ENCODE assay signal across 1 cellular context in the genomic region with DNA sequence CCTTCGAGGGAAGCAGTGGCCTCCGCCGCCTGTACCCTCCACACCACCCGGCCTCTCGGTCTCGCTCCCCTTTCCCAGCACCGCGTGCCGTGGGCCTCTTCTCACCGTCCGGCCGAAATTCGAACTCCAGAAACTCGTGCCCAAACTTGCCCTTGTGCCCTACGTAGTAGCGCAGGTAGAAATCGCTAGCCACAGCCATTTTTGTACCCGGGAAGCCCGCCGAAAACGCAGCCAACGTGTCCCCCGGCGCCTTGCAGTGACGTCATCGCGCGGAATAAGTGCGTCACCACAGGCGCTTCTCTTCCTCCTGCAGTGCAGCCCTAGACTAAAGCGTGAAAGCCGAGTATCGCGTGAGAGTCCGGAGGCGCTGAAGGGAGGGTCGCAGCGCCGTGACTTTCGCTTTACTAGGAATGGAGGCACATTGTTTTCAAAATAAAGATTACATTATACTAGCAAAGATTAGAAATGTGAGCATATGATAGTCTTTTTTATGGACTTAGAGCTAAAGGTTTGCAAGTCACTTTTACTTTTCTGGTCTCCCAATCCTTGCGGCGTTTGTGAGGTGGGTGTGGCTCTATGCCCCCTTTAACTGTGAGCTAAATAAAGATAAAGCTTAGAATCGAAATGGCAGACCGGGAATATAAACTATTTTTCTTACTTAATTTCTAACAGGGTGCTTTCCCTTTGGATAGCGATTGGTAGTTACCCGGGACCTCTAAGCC.
A peak's percentile ranks its signal among the peaks of the same experiment; 100 is the strongest.
TF ChIP-seq lines count a peak whose summit lies in the region.

Gene MAGOHB (minus strand): TSS at position 276 of the 722 bp plus-strand sequence. CDS start 77 bp downstream, at position 199.

TF ChIP-seq in HepG2, 621 proteins besides CTCF, POLR2A, EP300 and RAD21 (continued from another document and continues in another):
- no peak for TF ChIP-seq HIC2 (CRISPR knock-in tag; IDR thresholded peaks at IDR 0.05; ENCODE audit: low read depth)
- TF ChIP-seq, protein P1, sequence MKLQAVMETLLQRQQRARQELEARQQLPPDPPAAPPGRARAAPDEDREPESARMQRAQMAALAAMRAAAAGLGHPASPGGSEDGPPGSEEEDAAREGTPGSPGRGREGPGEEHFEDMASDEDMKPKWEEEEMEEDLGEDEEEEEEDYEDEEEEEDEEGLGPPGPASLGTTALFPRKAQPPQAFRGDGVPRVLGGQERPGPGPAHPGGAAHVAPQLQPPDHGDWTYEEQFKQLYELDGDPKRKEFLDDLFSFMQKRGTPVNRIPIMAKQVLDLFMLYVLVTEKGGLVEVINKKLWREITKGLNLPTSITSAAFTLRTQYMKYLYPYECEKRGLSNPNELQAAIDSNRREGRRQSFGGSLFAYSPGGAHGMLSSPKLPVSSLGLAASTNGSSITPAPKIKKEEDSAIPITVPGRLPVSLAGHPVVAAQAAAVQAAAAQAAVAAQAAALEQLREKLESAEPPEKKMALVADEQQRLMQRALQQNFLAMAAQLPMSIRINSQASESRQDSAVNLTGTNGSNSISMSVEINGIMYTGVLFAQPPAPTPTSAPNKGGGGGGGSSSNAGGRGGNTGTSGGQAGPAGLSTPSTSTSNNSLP (IDR thresholded peaks at IDR 0.05; ENCODE audit: low read depth, low read length): 0 out of 2 replicates have a peak, but pooled peaks have one; percentile 5
- peak; percentile 55 for TF ChIP-seq PHF5A (CRISPR knock-in tag; IDR thresholded peaks at IDR 0.05; ENCODE audit: low read depth, unreplicated experiment)
- no peak for TF ChIP-seq ZKSCAN5 (CRISPR knock-in tag; IDR thresholded peaks at IDR 0.05)
- TF ChIP-seq ELF4 (CRISPR knock-in tag; IDR thresholded peaks at IDR 0.05; ENCODE audit: borderline replicate concordance): peak; percentile 69; the same call in 1 of the 2 replicates
- peak; percentile 50; the same call in 1 of the 2 replicates for TF ChIP-seq NFYB (CRISPR knock-in tag; IDR thresholded peaks at IDR 0.05)
- no peak for TF ChIP-seq RBAK (CRISPR knock-in tag; IDR thresholded peaks at IDR 0.05)
- TF ChIP-seq GMEB2 (CRISPR knock-in tag; IDR thresholded peaks at IDR 0.05; ENCODE audit: low read depth): peak; percentile 59; the same call in 1 of the 2 replicates
- TF ChIP-seq ASH2L (IDR thresholded peaks at IDR 0.05; ENCODE audit: insufficient read length, low read depth, low read length): peak; percentile 99
- TF ChIP-seq GABPB1 (CRISPR knock-in tag; IDR thresholded peaks at IDR 0.05): peak; percentile 93
- peak; percentile 75 for TF ChIP-seq SALL2 (CRISPR knock-in tag; IDR thresholded peaks at IDR 0.05)
- peak; percentile 92 for TF ChIP-seq GMEB1 (CRISPR knock-in tag; IDR thresholded peaks at IDR 0.05; ENCODE audit: borderline replicate concordance)
- no peak for TF ChIP-seq KLF13 (CRISPR knock-in tag; IDR thresholded peaks at IDR 0.05)
- no peak for TF ChIP-seq ZNF678 (CRISPR knock-in tag; IDR thresholded peaks at IDR 0.05)
- TF ChIP-seq THAP7 (CRISPR knock-in tag; IDR thresholded peaks at IDR 0.05): peak; percentile 70
- TF ChIP-seq ZNF44 (CRISPR knock-in tag; IDR thresholded peaks at IDR 0.05): peak; percentile 76
- no peak for TF ChIP-seq ZSCAN20 (CRISPR knock-in tag; IDR thresholded peaks at IDR 0.05; ENCODE audit: borderline replicate concordance)
- peak; percentile 93 for TF ChIP-seq ZNF280B (CRISPR knock-in tag; IDR thresholded peaks at IDR 0.05; ENCODE audit: borderline replicate concordance)
- 0 out of 2 replicates have a peak, but pooled peaks have one; percentile 40 for TF ChIP-seq ZNF33B (CRISPR knock-in tag; IDR thresholded peaks at IDR 0.05)
- TF ChIP-seq ZNF282 (IDR thresholded peaks at IDR 0.05; ENCODE audit: partially characterized antibody): no peak
- TF ChIP-seq MIER2 (CRISPR knock-in tag; IDR thresholded peaks at IDR 0.05): peak; percentile 69; the same call in 1 of the 2 replicates
- TF ChIP-seq NONO (IDR thresholded peaks at IDR 0.05): no peak
- peak; percentile 93 for TF ChIP-seq NONO (CRISPR knock-in tag; conservative IDR thresholded peaks at IDR 0.05)
- no peak for TF ChIP-seq PTBP1 (IDR thresholded peaks at IDR 0.05; ENCODE audit: low read depth, low read length, poor library complexity, severe bottlenecking)
- peak; percentile 75; the same call in 1 of the 2 replicates for TF ChIP-seq JUN (CRISPR knock-in tag; IDR thresholded peaks at IDR 0.05)
- TF ChIP-seq TSC22D2 (CRISPR knock-in tag; IDR thresholded peaks at IDR 0.05; ENCODE audit: borderline replicate concordance): peak; percentile 43; the same call in 1 of the 2 replicates
- TF ChIP-seq NFKBIZ (CRISPR knock-in tag; IDR thresholded peaks at IDR 0.05): peak; percentile 88; the same call in 1 of the 2 replicates
- TF ChIP-seq ZFX (CRISPR knock-in tag; IDR thresholded peaks at IDR 0.05; ENCODE audit: low read depth): peak; percentile 89
- TF ChIP-seq ZXDC (CRISPR knock-in tag; IDR thresholded peaks at IDR 0.05): no peak
- TF ChIP-seq ZNF709 (CRISPR knock-in tag; IDR thresholded peaks at IDR 0.05): 0 out of 2 replicates have a peak, but pooled peaks have one; percentile 15
- peak; percentile 82; the same call in 1 of the 2 replicates for TF ChIP-seq ZNF614 (CRISPR knock-in tag; IDR thresholded peaks at IDR 0.05; ENCODE audit: borderline replicate concordance)
- TF ChIP-seq ZNF800 (CRISPR knock-in tag; IDR thresholded peaks at IDR 0.05): no peak
- TF ChIP-seq, protein P2, sequence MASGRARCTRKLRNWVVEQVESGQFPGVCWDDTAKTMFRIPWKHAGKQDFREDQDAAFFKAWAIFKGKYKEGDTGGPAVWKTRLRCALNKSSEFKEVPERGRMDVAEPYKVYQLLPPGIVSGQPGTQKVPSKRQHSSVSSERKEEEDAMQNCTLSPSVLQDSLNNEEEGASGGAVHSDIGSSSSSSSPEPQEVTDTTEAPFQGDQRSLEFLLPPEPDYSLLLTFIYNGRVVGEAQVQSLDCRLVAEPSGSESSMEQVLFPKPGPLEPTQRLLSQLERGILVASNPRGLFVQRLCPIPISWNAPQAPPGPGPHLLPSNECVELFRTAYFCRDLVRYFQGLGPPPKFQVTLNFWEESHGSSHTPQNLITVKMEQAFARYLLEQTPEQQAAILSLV (CRISPR knock-in tag; IDR thresholded peaks at IDR 0.05; ENCODE audit: borderline replicate concordance): peak; percentile 86; the same call in 1 of the 2 replicates
- TF ChIP-seq ZNF580 (CRISPR knock-in tag; IDR thresholded peaks at IDR 0.05; ENCODE audit: borderline replicate concordance, low read depth): peak; percentile 88; the same call in 1 of the 2 replicates
- peak; percentile 99 for TF ChIP-seq POGZ (CRISPR knock-in tag; IDR thresholded peaks at IDR 0.05)
- peak; percentile 96 for TF ChIP-seq PHF8 (CRISPR knock-in tag; IDR thresholded peaks at IDR 0.05)
- TF ChIP-seq MAFK (conservative IDR thresholded peaks at IDR 0.05 in 1 of 2, IDR thresholded peaks at IDR 0.05 in 1 of 2; ENCODE audit: low read length in 2 of 2): 0 out of 4 replicates have a peak, but pooled peaks of 1 of the 2 experiments have one; percentile 2
- TF ChIP-seq ZNF792 (CRISPR knock-in tag; IDR thresholded peaks at IDR 0.05): peak; percentile 88
- TF ChIP-seq, protein P3, sequence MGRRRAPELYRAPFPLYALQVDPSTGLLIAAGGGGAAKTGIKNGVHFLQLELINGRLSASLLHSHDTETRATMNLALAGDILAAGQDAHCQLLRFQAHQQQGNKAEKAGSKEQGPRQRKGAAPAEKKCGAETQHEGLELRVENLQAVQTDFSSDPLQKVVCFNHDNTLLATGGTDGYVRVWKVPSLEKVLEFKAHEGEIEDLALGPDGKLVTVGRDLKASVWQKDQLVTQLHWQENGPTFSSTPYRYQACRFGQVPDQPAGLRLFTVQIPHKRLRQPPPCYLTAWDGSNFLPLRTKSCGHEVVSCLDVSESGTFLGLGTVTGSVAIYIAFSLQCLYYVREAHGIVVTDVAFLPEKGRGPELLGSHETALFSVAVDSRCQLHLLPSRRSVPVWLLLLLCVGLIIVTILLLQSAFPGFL (CRISPR knock-in tag; IDR thresholded peaks at IDR 0.05): no peak
- peak; percentile 100 for TF ChIP-seq CREB1 (IDR thresholded peaks at IDR 0.05)
- TF ChIP-seq CREB1 (CRISPR knock-in tag; IDR thresholded peaks at IDR 0.05): peak; percentile 100
